ENCODE assay signal across 8 cellular contexts in the genomic region with DNA sequence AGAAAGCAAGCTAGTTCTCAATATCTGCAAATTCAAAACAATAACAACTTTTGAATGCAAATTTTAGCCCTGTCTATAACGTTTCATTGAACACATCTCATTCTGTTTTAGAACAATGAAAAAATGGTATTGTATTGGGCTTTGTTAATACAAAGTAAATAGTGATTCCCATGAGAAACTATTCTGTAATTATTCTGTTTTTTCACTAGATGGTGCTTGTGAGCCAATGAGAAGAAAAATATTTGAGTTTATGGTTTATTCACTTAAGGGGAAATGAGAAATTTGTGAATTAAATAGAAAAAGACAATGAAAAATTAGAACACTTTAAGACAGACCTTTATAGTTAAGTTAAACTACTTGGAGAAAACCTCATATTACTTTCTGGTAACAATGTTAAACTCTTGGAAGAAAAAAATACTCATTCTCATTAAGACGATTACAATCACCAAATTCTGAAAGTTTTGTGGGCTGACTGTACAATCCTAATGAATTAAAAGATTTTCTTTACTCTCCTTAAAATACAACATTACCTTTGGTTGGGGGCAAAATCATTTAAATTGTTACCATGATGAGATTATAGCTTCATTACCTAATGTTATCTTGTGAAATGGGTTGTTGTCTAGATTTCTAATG.
A peak's percentile ranks its signal among the peaks of the same experiment; 100 is the strongest.
DNase-seq lines count a peak whose midpoint lies in the region; ATAC-seq and TF ChIP-seq lines count a peak whose summit lies in the region.

No MANE protein-coding gene starts in this region.

- peaks cover 0 to 9% (median 6%) of the 10 kb centered on the region in 7 donors for H3K9me3 Mint-ChIP-seq in CD14-positive monocyte
- H3K9me3 Mint-ChIP-seq in activated T-helper 17 cell treated with anti-CD3 and anti-CD28 coated beads, Interleukin-2, amount 50 U/mL, for 72 hours, result no peaks in the 10 kb centered on the region

- ATAC-seq in HG02938 (IDR thresholded peaks at IDR 0.05; ENCODE audit: unreplicated experiment) (peak; percentile 59), RWPE2 (ENCODE audit: low read depth) (no peak)
- ATAC-seq in activated T-helper 17 cell treated with anti-CD3 and anti-CD28 coated beads, Interleukin-2, amount 50 U/mL, for 72 hours (replicated peaks), result no peak

- H3K27ac ChIP-seq in RWPE2 (ENCODE audit: poor library complexity, severe bottlenecking) (no peak overlapping the region), tibial artery (peak overlapping the region in 1 of 2 donors; percentile 20)

- H3K9me3 ChIP-seq in RWPE2 (ENCODE audit: severe bottlenecking) (no peaks in the 10 kb centered on the region), tibial artery (no peaks in the 10 kb centered on the region)

- no peaks in the 10 kb centered on the region for H3K4me1 Mint-ChIP-seq in CD14-positive monocyte
- no peaks in the 10 kb centered on the region for H3K4me1 Mint-ChIP-seq in activated T-helper 17 cell treated with anti-CD3 and anti-CD28 coated beads, Interleukin-2, amount 50 U/mL, for 72 hours

- no peaks in the 10 kb centered on the region for H3K27me3 ChIP-seq in RWPE2 (ENCODE audit: insufficient read depth, poor library complexity, severe bottlenecking)
- no peaks in the 10 kb centered on the region for H3K27me3 ChIP-seq in tibial artery

- H3K4me1 ChIP-seq in RWPE2 (ENCODE audit: insufficient read depth, poor library complexity, severe bottlenecking), result no peaks in the 10 kb centered on the region
- H3K4me1 ChIP-seq in tibial artery, result peaks cover 0 to 18% (median 3%) of the 10 kb centered on the region in 4 donors

- peaks cover 0 to 10% (median 3%) of the 10 kb centered on the region in 3 donors for H3K27me3 Mint-ChIP-seq in CD14-positive monocyte (ENCODE audit: low read depth in 3 of 3)
- H3K27me3 Mint-ChIP-seq in activated T-helper 17 cell treated with anti-CD3 and anti-CD28 coated beads, Interleukin-2, amount 50 U/mL, for 72 hours, result peaks cover 17% of the 10 kb centered on the region

- H3K4me3 ChIP-seq in RWPE2 (ENCODE audit: severe bottlenecking) (no peak overlapping the region), foreskin fibroblast (ENCODE audit: low read depth in 1 of 2, low read length in 2 of 2) (no peak overlapping the region), tibial artery (no peak overlapping the region)

- intact Hi-C loops in CD14-positive monocyte (cut with micrococcal nuclease), result no loop called here
- intact Hi-C loops in tibial artery (cut with DNase I; ENCODE audit: low total_unique reads), result loop anchor here (10.0 kb wide), 1 partner anchor 1045 kb away; no protein-coding TSS in a partner anchor

- DNase-seq in CD14-positive monocyte (ENCODE audit: low spot score) (no peak), RWPE2 (ENCODE audit: low spot score) (no peak), foreskin fibroblast (peak; percentile 4 to 46), tibial artery (no peak), COLO668 (lab: John Stamatoyannopoulos, UW; ENCODE audit: unreplicated experiment) (no peak)
- DNase-seq in activated naive CD4-positive, alpha-beta T cell treated with anti-CD3 and anti-CD28 coated beads, Interleukin-2, amount 50 U/mL, for 16 hours, result no peak

- H3K36me3 ChIP-seq in RWPE2 (ENCODE audit: low read depth) (no peaks in the 10 kb centered on the region), tibial artery (no peaks in the 10 kb centered on the region)

- peak; percentile 43 for TF ChIP-seq CTCF in CD14-positive monocyte (IDR thresholded peaks at IDR 0.05)
- peak; percentile 93 for TF ChIP-seq CTCF in RWPE2 (IDR thresholded peaks at IDR 0.05; ENCODE audit: poor library complexity, severe bottlenecking)
- TF ChIP-seq CTCF in foreskin fibroblast (IDR thresholded peaks at IDR 0.05; ENCODE audit: low read depth, low read length), result peak; percentile 14
- peak; percentile 61 to 66 for TF ChIP-seq CTCF in tibial artery (IDR thresholded peaks at IDR 0.05)

- H3K36me3 Mint-ChIP-seq in CD14-positive monocyte, result no peaks in the 10 kb centered on the region
- no peaks in the 10 kb centered on the region for H3K36me3 Mint-ChIP-seq in activated T-helper 17 cell treated with anti-CD3 and anti-CD28 coated beads, Interleukin-2, amount 50 U/mL, for 72 hours (ENCODE audit: low read depth)

- H3K4me3 Mint-ChIP-seq in CD14-positive monocyte, result no peak overlapping the region
- no peak overlapping the region for H3K4me3 Mint-ChIP-seq in activated T-helper 17 cell treated with anti-CD3 and anti-CD28 coated beads, Interleukin-2, amount 50 U/mL, for 72 hours

- no peak overlapping the region for H3K27ac Mint-ChIP-seq in CD14-positive monocyte
- H3K27ac Mint-ChIP-seq in activated T-helper 17 cell treated with anti-CD3 and anti-CD28 coated beads, Interleukin-2, amount 50 U/mL, for 72 hours, result no peak overlapping the region

Comparison
In these comparisons a context has a peak if more than half of its experiments do, and no peak if none do; other contexts are left out.
1. DNase-seq: peak in foreskin fibroblast (2 of 2); none in CD14-positive monocyte (single experiment), RWPE2 (single experiment), tibial artery (0 of 2), COLO668 (single experiment) and activated naive CD4-positive, alpha-beta T cell treated with anti-CD3 and anti-CD28 coated beads, Interleukin-2, amount 50 U/mL, for 16 hours (single experiment).
2. CTCF ChIP-seq: peak in every context shown above with its lines; median percentile 93 in RWPE2; 64 in tibial artery; 43 in CD14-positive monocyte; 14 in foreskin fibroblast.